Comparison of ENCODE assay signal across 16 cellular contexts in the genomic region with DNA sequence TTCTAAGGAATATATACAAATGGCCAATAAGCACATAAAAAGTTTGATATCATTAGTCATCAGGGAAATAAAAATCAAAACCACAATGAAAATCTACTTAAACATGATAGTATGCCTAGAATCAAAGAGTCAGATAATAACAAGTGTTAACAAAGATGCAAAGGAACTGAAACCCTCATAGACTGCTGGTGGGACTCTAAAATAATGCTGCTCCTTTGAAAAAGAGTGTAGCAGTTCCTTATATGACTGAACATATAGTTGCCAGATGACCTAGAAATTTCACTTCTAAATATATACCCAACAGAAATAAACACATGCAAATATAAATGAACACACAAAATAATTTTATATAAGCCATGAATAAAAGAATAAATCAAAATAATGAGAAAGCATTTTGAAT.
DNase-seq lines count a peak whose midpoint lies in the region; ATAC-seq and FAIRE-seq lines count a peak whose summit lies in the region.
"Had no signal": no experiment of that assay in that cellular context is flagged by ENCODE, and none has a peak within 500 bp of the region (broad histone marks: within the 10 kb centered on the region; RNA-seq: fewer than 3 reads in every experiment).

No MANE protein-coding gene starts in this region.

- in situ Hi-C loops in KBM-7 (cut with MboI; ENCODE audit: low pct_unique_long_range_greater_than_20kb, low sequenced_read_pairs) = no loop called here

- ATAC-seq in GM18858 (IDR thresholded peaks at IDR 0.05; ENCODE audit: unreplicated experiment) (peak; percentile 97), GM21515 (IDR thresholded peaks at IDR 0.05; ENCODE audit: unreplicated experiment) (peak; percentile 82), HG03066 (IDR thresholded peaks at IDR 0.05; ENCODE audit: low read depth, unreplicated experiment) (peak; percentile 77)
- ATAC-seq: activated naive CD8-positive, alpha-beta T cell treated with anti-CD3 and anti-CD28 coated beads, Interleukin-2, amount 50 U/mL, for 24 hours; naive thymus-derived CD4-positive, alpha-beta T cell had no signal

- peak; percentile 12 for FAIRE-seq in endometrium (lab: Jason Lieb, UNC)
- FAIRE-seq: H1 had no signal

- no peak for DNase-seq in NCI-H524 (lab: John Stamatoyannopoulos, UW)
- no peak for DNase-seq in KBM-7
- DNase-seq in anterior cingulate cortex (lab: John Stamatoyannopoulos, UW) = no peak
- DNase-seq: activated CD4-positive, alpha-beta T cell treated with anti-CD3 and anti-CD28 coated beads, Interleukin-2, amount 10 ng/mL, durations not matched to agents 7 days and 5 days; activated naive CD8-positive, alpha-beta T cell treated with anti-CD3 and anti-CD28 coated beads, Interleukin-2, amount 50 U/mL, for 24 hours; activated T-cell treated with anti-CD3 and anti-CD28 coated beads, Interleukin-2, amount 50 U/mL, for 48 hours; caudate nucleus; DMS79; IMR-90; naive thymus-derived CD4-positive, alpha-beta T cell; NCI-H1436 treated with DMSO at 0.1 percent for 48 hours had no signal
